ENCODE assay signal across 8 cellular contexts in the genomic region with DNA sequence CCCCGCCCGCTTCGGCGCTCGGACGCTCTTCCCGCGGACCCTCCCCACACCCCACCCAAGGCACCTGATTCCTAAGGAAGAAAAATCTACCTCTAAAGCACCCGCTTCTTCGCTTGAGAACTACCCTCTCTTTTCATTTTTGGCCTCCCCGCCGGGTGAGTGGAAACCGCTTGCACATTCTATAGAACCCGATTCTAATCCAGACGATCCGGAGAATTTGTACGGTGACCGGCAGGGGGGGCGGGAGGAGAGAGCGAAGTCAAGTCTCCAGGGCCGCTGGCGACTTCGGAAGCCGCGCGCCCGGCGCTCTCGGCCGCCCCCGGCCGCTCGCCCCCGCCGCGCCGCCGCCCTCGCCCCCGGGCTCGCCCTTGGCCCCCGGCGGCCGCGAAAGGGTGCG. TPM values are rescaled to one million over a fixed set of nuclear protein-coding genes. Genes with fewer than 3 reads are reported as not detected.
DNase-seq lines count a peak whose midpoint lies in the region; ATAC-seq, FAIRE-seq and TF ChIP-seq lines count a peak whose summit lies in the region.

A gene (plus strand): TSS at position 262 of the 397 bp plus-strand sequence. CDS start 221 bp downstream, outside the sequence.

- ATAC-seq in HG03280 (IDR thresholded peaks at IDR 0.05; ENCODE audit: unreplicated experiment) = no peak

- intact Hi-C loops in CD4-positive, alpha-beta memory T cell (cut with micrococcal nuclease) = no loop called here
- intact Hi-C loops in esophagus muscularis mucosa (cut with DNase I) (loop anchor here (5.0 kb wide), 2 partner anchors 111 to 301 kb away; a partner anchor contains a TSS), stomach (cut with DNase I; ENCODE audit: low total_unique reads) (no loop called here)

- H3K27me3 ChIP-seq in CD4-positive, alpha-beta memory T cell (ENCODE audit: insufficient read depth, low read length) = peaks cover 16% of the 10 kb centered on the region
- H3K27me3 ChIP-seq in esophagus muscularis mucosa = no peaks in the 10 kb centered on the region
- peaks cover 0 to 36% (median 22%) of the 10 kb centered on the region in 3 donors for H3K27me3 ChIP-seq in stomach

- peak within 1 kb of the TSS; percentile 73 to 88 (median 80) for H3K4me3 Mint-ChIP-seq in CD4-positive, alpha-beta memory T cell
- H3K4me3 Mint-ChIP-seq in activated CD4-positive, alpha-beta memory T cell treated with anti-CD3 and anti-CD28 coated beads, Interleukin-2, amount 10 ng/mL, durations not matched to agents 7 days and 5 days = peak within 1 kb of the TSS; percentile 34

- no peaks in the 10 kb centered on the region for H3K36me3 Mint-ChIP-seq in CD4-positive, alpha-beta memory T cell
- H3K36me3 Mint-ChIP-seq in activated CD4-positive, alpha-beta memory T cell treated with anti-CD3 and anti-CD28 coated beads, Interleukin-2, amount 10 ng/mL, durations not matched to agents 7 days and 5 days (ENCODE audit: low read depth) = no peaks in the 10 kb centered on the region

- no peak within 1 kb of the TSS for H3K4me3 ChIP-seq in CD4-positive, alpha-beta memory T cell (ENCODE audit: low read length in 2 of 2)
- peak within 1 kb of the TSS; percentile 76 to 93 (median 90) for H3K4me3 ChIP-seq in esophagus muscularis mucosa
- peak within 1 kb of the TSS; percentile 75 to 80 (median 76) for H3K4me3 ChIP-seq in stomach

- peaks cover 46 to 57% of the 10 kb centered on the region in 2 donors for H3K27me3 Mint-ChIP-seq in CD4-positive, alpha-beta memory T cell
- H3K27me3 Mint-ChIP-seq in activated CD4-positive, alpha-beta memory T cell treated with anti-CD3 and anti-CD28 coated beads, Interleukin-2, amount 10 ng/mL, durations not matched to agents 7 days and 5 days = peaks cover 56% of the 10 kb centered on the region

- FAIRE-seq in GM19239 (lab: Jason Lieb, UNC) = no peak

- H3K27ac Mint-ChIP-seq in CD4-positive, alpha-beta memory T cell = peak within 1 kb of the TSS in 1 of 7 donors; percentile 32
- no peak within 1 kb of the TSS for H3K27ac Mint-ChIP-seq in activated CD4-positive, alpha-beta memory T cell treated with anti-CD3 and anti-CD28 coated beads, Interleukin-2, amount 10 ng/mL, durations not matched to agents 7 days and 5 days

- no peaks in the 10 kb centered on the region for H3K9me3 ChIP-seq in CD4-positive, alpha-beta memory T cell (ENCODE audit: control insufficient read depth in 1 of 2, low read length in 2 of 2)
- H3K9me3 ChIP-seq in esophagus muscularis mucosa (no peaks in the 10 kb centered on the region), stomach (no peaks in the 10 kb centered on the region)

- TF ChIP-seq CTCF in LNCAP (IDR thresholded peaks at IDR 0.05) = peak; percentile 44
- peak in 1 of 3 experiments; percentile 38 for TF ChIP-seq CTCF in esophagus muscularis mucosa (IDR thresholded peaks at IDR 0.05)
- peak in 1 of 7 experiments; percentile 9 for TF ChIP-seq CTCF in stomach (IDR thresholded peaks at IDR 0.05)

- 3% methylated on average over 11 of the region's 46 CpGs for WGBS in esophagus muscularis mucosa
- 0 to 2% (median 2%) methylated on average over 17 to 46 of the region's 46 CpGs for WGBS in stomach, 5 donors

- TF ChIP-seq EP300 in esophagus muscularis mucosa (IDR thresholded peaks at IDR 0.05) (no peak), stomach (IDR thresholded peaks at IDR 0.05) (no peak)

- H3K9me3 Mint-ChIP-seq in CD4-positive, alpha-beta memory T cell = peaks cover 0 to 4% (median 0%) of the 10 kb centered on the region in 8 donors
- no peaks in the 10 kb centered on the region for H3K9me3 Mint-ChIP-seq in activated CD4-positive, alpha-beta memory T cell treated with anti-CD3 and anti-CD28 coated beads, Interleukin-2, amount 10 ng/mL, durations not matched to agents 7 days and 5 days

- H3K36me3 ChIP-seq in CD4-positive, alpha-beta memory T cell (ENCODE audit: insufficient read depth, low read length) = no peaks in the 10 kb centered on the region
- H3K36me3 ChIP-seq in esophagus muscularis mucosa = no peaks in the 10 kb centered on the region
- no peaks in the 10 kb centered on the region for H3K36me3 ChIP-seq in stomach

- peaks cover 8 to 22% (median 10%) of the 10 kb centered on the region in 4 donors for H3K4me1 Mint-ChIP-seq in CD4-positive, alpha-beta memory T cell
- peaks cover 11% of the 10 kb centered on the region for H3K4me1 Mint-ChIP-seq in activated CD4-positive, alpha-beta memory T cell treated with anti-CD3 and anti-CD28 coated beads, Interleukin-2, amount 10 ng/mL, durations not matched to agents 7 days and 5 days

- no peak within 1 kb of the TSS for H3K27ac ChIP-seq in CD4-positive, alpha-beta memory T cell (ENCODE audit: low read depth, low read length)
- H3K27ac ChIP-seq in esophagus muscularis mucosa (replicated peaks in 1 of 4) = peak within 1 kb of the TSS; percentile 96 to 99 (median 96)
- peak within 1 kb of the TSS in 4 of 5 donors; percentile 49 to 92 (median 73) for H3K27ac ChIP-seq in stomach

- DNase-seq in CD4-positive, alpha-beta memory T cell = peak in 1 of 5 donors; percentile 0
- peak; percentile 35 for DNase-seq in activated CD4-positive, alpha-beta memory T cell treated with anti-CD3 and anti-CD28 coated beads, Interleukin-2, amount 10 ng/mL, durations not matched to agents 7 days and 5 days
- no peak for DNase-seq in esophagus muscularis mucosa (ENCODE audit: extremely low spot score)
- peak; percentile 52 for DNase-seq in mucosa of gallbladder (ENCODE audit: low spot score)
- peak; percentile 61 for DNase-seq in stomach
- no peak for DNase-seq in GM19239 (ENCODE audit: insufficient read length, low spot score)

- POLR2A ChIA-PET in CD4-positive, alpha-beta memory T cell (lab: Charles Lee; ENCODE audit: partially characterized antibody) = no interaction called here
- POLR2A ChIA-PET in activated CD4-positive, alpha-beta memory T cell treated with anti-CD3 and anti-CD28 coated beads, Interleukin-2, amount 10 ng/mL, durations not matched to agents 7 days and 5 days (lab: Charles Lee) = no interaction called here

- CTCF ChIA-PET in CD4-positive, alpha-beta memory T cell (lab: Charles Lee; ENCODE audit: partially characterized antibody) = no interaction called here
- CTCF ChIA-PET in activated CD4-positive, alpha-beta memory T cell treated with anti-CD3 and anti-CD28 coated beads, Interleukin-2, amount 10 ng/mL, durations not matched to agents 7 days and 5 days (lab: Charles Lee) = no interaction called here

- TF ChIP-seq POLR2A in esophagus muscularis mucosa (IDR thresholded peaks at IDR 0.05; ENCODE audit: low read depth) (peak; percentile 8), stomach (IDR thresholded peaks at IDR 0.05) (no peak)

- peaks cover 6% of the 10 kb centered on the region for H3K4me1 ChIP-seq in CD4-positive, alpha-beta memory T cell (ENCODE audit: insufficient read depth, low read length)
- H3K4me1 ChIP-seq in esophagus muscularis mucosa (peaks cover 10 to 78% (median 65%) of the 10 kb centered on the region in 4 donors), stomach (peaks cover 0 to 24% (median 17%) of the 10 kb centered on the region in 4 donors)

RNA-seq across cellular contexts. Expression of the gene that starts here (rescaled TPM):
- total RNA-seq in CD4-positive, alpha-beta memory T cell = not detected
- polyA plus RNA-seq in CD4-positive, alpha-beta memory T cell = not detected
- not detected for total RNA-seq in activated CD4-positive, alpha-beta memory T cell treated with anti-CD3 and anti-CD28 coated beads, Interleukin-2, amount 10 ng/mL, durations not matched to agents 7 days and 5 days
- total RNA-seq in esophagus muscularis mucosa (10 to 100 TPM; 10.9 to 25.5 (median 20.9) TPM), mucosa of gallbladder (4.2 TPM), stomach (1 to 10 TPM in 3 of 5 donors, under 1 TPM in 1, not detected in 1; 0.58 to 2.6 (median 1.8) TPM)
- 1 to 10 TPM in 1 of 3 donors, under 1 TPM in 2; 0.25 to 1.6 (median 0.92) TPM for polyA plus RNA-seq in stomach

Comparison
In these comparisons a context has a peak if more than half of its experiments do, and no peak if none do; other contexts are left out.
1. Peak in DNase-seq in activated CD4-positive, alpha-beta memory T cell treated with anti-CD3 and anti-CD28 coated beads, Interleukin-2, amount 10 ng/mL, durations not matched to agents 7 days and 5 days; RNA of the gene not detected or under 1 TPM.
2. DNase-seq: peak in mucosa of gallbladder (single experiment) and stomach (single experiment); none in esophagus muscularis mucosa (single experiment) and GM19239 (single experiment).
3. H3K4me3 ChIP-seq: peak in esophagus muscularis mucosa (4 of 4) and stomach (4 of 4); none in CD4-positive, alpha-beta memory T cell (0 of 2).